Comparison of ENCODE assay signal across 8 cellular contexts in the genomic region with DNA sequence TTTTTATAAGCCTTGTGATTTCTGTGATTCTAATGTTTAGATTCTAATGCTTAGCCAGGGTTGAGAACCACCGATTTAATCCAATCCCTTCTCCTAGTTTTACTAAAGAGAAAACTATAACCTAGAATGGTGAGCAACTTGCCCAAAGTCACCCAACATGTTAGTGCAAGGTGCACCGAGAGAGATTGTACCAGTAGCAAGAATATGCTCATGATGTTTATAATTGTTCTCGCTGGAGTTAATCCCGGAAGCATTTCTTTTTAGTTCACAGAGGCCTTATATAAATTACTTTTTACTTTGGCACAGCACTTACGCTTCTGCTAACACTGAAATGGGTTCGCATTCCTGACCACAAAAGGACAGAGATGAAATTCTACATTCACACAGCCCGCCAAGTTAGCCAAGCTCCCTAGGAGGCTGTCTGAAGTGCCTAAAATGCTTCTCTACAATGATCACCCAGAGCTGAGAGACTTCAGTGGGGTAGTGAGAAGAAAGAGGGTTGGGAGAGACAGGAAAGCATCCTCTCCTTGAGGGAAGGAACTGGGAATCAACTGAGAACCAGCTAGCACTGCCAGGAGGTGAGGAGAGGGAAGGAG. TPM values are rescaled to one million over a fixed set of nuclear protein-coding genes. Genes with fewer than 3 reads are reported as not detected.
A peak's percentile ranks its signal among the peaks of the same experiment; 100 is the strongest.
DNase-seq lines count a peak whose midpoint lies in the region; TF ChIP-seq lines count a peak whose summit lies in the region.

No MANE protein-coding gene starts in this region.

- no peaks in the 10 kb centered on the region for H3F3A ChIP-seq in Loucy (ENCODE audit: low read depth)
- H3F3A ChIP-seq in neural cell (ENCODE audit: insufficient read depth, low read length, poor library complexity, severe bottlenecking): no peaks in the 10 kb centered on the region

- H4K20me1 ChIP-seq in Loucy (ENCODE audit: insufficient read depth, low read length, poor library complexity, severe bottlenecking): no peaks in the 10 kb centered on the region
- no peaks in the 10 kb centered on the region for H4K20me1 ChIP-seq in neural cell (ENCODE audit: insufficient read depth)

- H3K9me2 ChIP-seq in Loucy (replicated peaks; ENCODE audit: low read depth, low read length) (no peaks in the 10 kb centered on the region), neural cell (ENCODE audit: insufficient read depth, low read length) (no peaks in the 10 kb centered on the region)

- peaks cover 43% of the 10 kb centered on the region for H3K4me1 Mint-ChIP-seq in CD14-positive monocyte

- no peaks in the 10 kb centered on the region for H3K9me3 ChIP-seq in Loucy (ENCODE audit: insufficient read depth, low read depth, low read length)
- no peaks in the 10 kb centered on the region for H3K9me3 ChIP-seq in neural cell (ENCODE audit: low read length)

- H3K27me3 Mint-ChIP-seq in CD14-positive monocyte (ENCODE audit: low read depth in 3 of 3): peaks cover 16 to 28% (median 26%) of the 10 kb centered on the region in 3 donors

- peaks cover 20 to 22% of the 10 kb centered on the region in 2 donors for H3K36me3 Mint-ChIP-seq in CD14-positive monocyte

- no peaks in the 10 kb centered on the region for H3K9me3 Mint-ChIP-seq in CD14-positive monocyte

- H3K27ac Mint-ChIP-seq in CD14-positive monocyte: peak overlapping the region in 5 of 7 donors; percentile 87 to 97 (median 92)

- peaks cover 26% of the 10 kb centered on the region; the same call in 1 of the 2 replicates for H3K79me2 ChIP-seq in Loucy (ENCODE audit: insufficient read depth, low read length)
- H3K79me2 ChIP-seq in neural cell (replicated peaks; ENCODE audit: insufficient read depth, low read length): peaks cover 7% of the 10 kb centered on the region

- H3K4me1 ChIP-seq in Loucy (ENCODE audit: insufficient read depth, low read length, poor library complexity, severe bottlenecking): peaks cover 23% of the 10 kb centered on the region

- no peak for TF ChIP-seq CTCF in CD14-positive monocyte (IDR thresholded peaks at IDR 0.05)
- no peak for TF ChIP-seq CTCF in Loucy (conservative IDR thresholded peaks at IDR 0.05; ENCODE audit: low read length)
- no peak for TF ChIP-seq CTCF in dorsolateral prefrontal cortex (IDR thresholded peaks at IDR 0.05 in 54 of 56, conservative IDR thresholded peaks at IDR 0.05 in 2 of 56; ENCODE audit: low read depth in 1 of 56, partially characterized antibody in 56 of 56)
- TF ChIP-seq CTCF in neural cell (IDR thresholded peaks at IDR 0.05; ENCODE audit: poor library complexity, severe bottlenecking): no peak

- peak overlapping the region; percentile 75 to 98 (median 95) for H3K27ac ChIP-seq in dorsolateral prefrontal cortex
- peak overlapping the region; percentile 70 for H3K27ac ChIP-seq in neural cell (ENCODE audit: low read length)

- H2AFZ ChIP-seq in Loucy (ENCODE audit: low read length): peak overlapping the region; percentile 96
- peak overlapping the region; percentile 96 for H2AFZ ChIP-seq in neural cell (ENCODE audit: low read depth, low read length)

- TF ChIP-seq EP300 in neural cell (conservative IDR thresholded peaks at IDR 0.05; ENCODE audit: poor library complexity, severe bottlenecking): no peak

- intact Hi-C loops in CD14-positive monocyte (cut with micrococcal nuclease) (loop anchor here in 1 of 2 donors (5.0 kb wide), 1 partner anchor 33 kb away; a partner anchor contains a TSS), dorsolateral prefrontal cortex (cut with DNase I) (loop anchor here (5.0 to 10.0 kb wide), 2 partner anchors 58 to 60 kb away; no protein-coding TSS in a partner anchor), posterior cingulate gyrus (cut with DNase I) (no loop called here)

- H3K4me3 ChIP-seq in Loucy (ENCODE audit: low read length, poor library complexity, severe bottlenecking) (peak overlapping the region; percentile 88), dorsolateral prefrontal cortex (peak overlapping the region; percentile 65 to 98 (median 85)), neural cell (ENCODE audit: low read length) (peak overlapping the region; percentile 80)

- DNase-seq in CD14-positive monocyte (ENCODE audit: low spot score) (no peak), dorsolateral prefrontal cortex (no peak), NCI-H1694 (lab: John Stamatoyannopoulos, UW) (no peak), NCI-H526 (lab: John Stamatoyannopoulos, UW) (no peak), posterior cingulate gyrus (no peak)
- no peak for DNase-seq in activated effector memory CD4-positive, alpha-beta T cell treated with anti-CD3 and anti-CD28 coated beads, Interleukin-2, amount 50 U/mL, for 16 hours

- TF ChIP-seq RAD21 in neural cell (conservative IDR thresholded peaks at IDR 0.05): no peak

- peak overlapping the region; percentile 92 for H3K4me2 ChIP-seq in Loucy (ENCODE audit: low read depth, low read length, poor library complexity, severe bottlenecking)
- H3K4me2 ChIP-seq in neural cell (ENCODE audit: low read length): peak overlapping the region; percentile 74

- H3K36me3 ChIP-seq in Loucy (ENCODE audit: insufficient read depth, low read length) (no peaks in the 10 kb centered on the region), neural cell (ENCODE audit: insufficient read depth, low read length) (no peaks in the 10 kb centered on the region)

- peak overlapping the region; percentile 88 to 94 for H3K4me3 Mint-ChIP-seq in CD14-positive monocyte

- H3K27me3 ChIP-seq in Loucy (ENCODE audit: insufficient read depth, low read length, poor library complexity, severe bottlenecking): no peaks in the 10 kb centered on the region
- H3K27me3 ChIP-seq in dorsolateral prefrontal cortex: no peaks in the 10 kb centered on the region
- H3K27me3 ChIP-seq in neural cell (ENCODE audit: insufficient read depth, low read depth, low read length): no peaks in the 10 kb centered on the region

- H3K9ac ChIP-seq in Loucy (ENCODE audit: low read depth, low read length, poor library complexity, severe bottlenecking) (peak overlapping the region; percentile 79), neural cell (ENCODE audit: low read length) (peak overlapping the region; percentile 83)

TF ChIP-seq in neural cell, 6 proteins besides CTCF, POLR2A, EP300 and RAD21:
- TF ChIP-seq REST (IDR thresholded peaks at IDR 0.05; ENCODE audit: borderline replicate concordance) (no peak), EZH2 (IDR thresholded peaks at IDR 0.05; ENCODE audit: borderline replicate concordance, insufficient read depth, low read length, poor library complexity, severe bottlenecking) (no peak), MXI1 (conservative IDR thresholded peaks at IDR 0.05; ENCODE audit: poor library complexity, severe bottlenecking) (no peak), SMC3 (conservative IDR thresholded peaks at IDR 0.05; ENCODE audit: poor library complexity) (no peak), TAF1 (IDR thresholded peaks at IDR 0.05; ENCODE audit: low read depth) (no peak), POLR2AphosphoS5 (IDR thresholded peaks at IDR 0.05) (no peak)

RNA-seq across cellular contexts. Expression of gene BLOC1S1, which starts 0.6 kb away (rescaled TPM):
- polyA plus RNA-seq in CD14-positive monocyte (100 to 1,000 TPM; 222 to 223 TPM), neural cell (217 and 261 TPM in 2 replicates)
- 100 to 1,000 TPM in 89 of 120 experiments, 10 to 100 TPM in 31; 73.5 to 149 (median 111) TPM for total RNA-seq in dorsolateral prefrontal cortex
- polyA minus RNA-seq in neural cell: 24.8 and 35.9 TPM in 2 replicates

RNA-seq across cellular contexts. Expression of gene RDH5, which starts 4.9 kb away (rescaled TPM):
- polyA plus RNA-seq in CD14-positive monocyte: 1 to 10 TPM; 1.2 TPM
- 10 to 100 TPM in 45 of 120 experiments, 1 to 10 TPM in 75; 3.2 to 19.4 (median 9.0) TPM for total RNA-seq in dorsolateral prefrontal cortex
- 3.4 and 6.6 TPM in 2 replicates for polyA plus RNA-seq in neural cell
- 2.0 and 2.7 TPM in 2 replicates for polyA minus RNA-seq in neural cell

RNA-seq across cellular contexts. Expression of gene ITGA7, which starts 7.6 kb away (rescaled TPM):
- under 1 TPM; 0.23 to 0.55 TPM for polyA plus RNA-seq in CD14-positive monocyte
- 100 to 1,000 TPM in 38 of 120 experiments, 10 to 100 TPM in 82; 47.1 to 183 (median 85.5) TPM for total RNA-seq in dorsolateral prefrontal cortex
- polyA plus RNA-seq in neural cell: 13.5 and 17.1 TPM in 2 replicates
- polyA minus RNA-seq in neural cell: 6.5 and 6.6 TPM in 2 replicates

RNA-seq across cellular contexts. Expression of gene CD63, which starts 13.5 kb away (rescaled TPM):
- polyA plus RNA-seq in CD14-positive monocyte (1,000 to 10,000 TPM in 1 of 2 donors, 100 to 1,000 TPM in 1; 988 to 1,099 TPM), neural cell (217 and 246 TPM in 2 replicates)
- 100 to 1,000 TPM; 216 to 509 (median 301) TPM for total RNA-seq in dorsolateral prefrontal cortex
- 108 and 122 TPM in 2 replicates for polyA minus RNA-seq in neural cell

RNA-seq across cellular contexts. Expression of gene GDF11, which starts 27.7 kb away (rescaled TPM):
- polyA plus RNA-seq in CD14-positive monocyte (under 1 TPM; 0.08 to 0.09 TPM), neural cell (14.7 and 16.0 TPM in 2 replicates)
- 10 to 100 TPM; 11.9 to 63.8 (median 21.4) TPM for total RNA-seq in dorsolateral prefrontal cortex
- polyA minus RNA-seq in neural cell: 27.0 and 31.7 TPM in 2 replicates
